Comparison of ENCODE assay signal across 8 cellular contexts in the genomic region with DNA sequence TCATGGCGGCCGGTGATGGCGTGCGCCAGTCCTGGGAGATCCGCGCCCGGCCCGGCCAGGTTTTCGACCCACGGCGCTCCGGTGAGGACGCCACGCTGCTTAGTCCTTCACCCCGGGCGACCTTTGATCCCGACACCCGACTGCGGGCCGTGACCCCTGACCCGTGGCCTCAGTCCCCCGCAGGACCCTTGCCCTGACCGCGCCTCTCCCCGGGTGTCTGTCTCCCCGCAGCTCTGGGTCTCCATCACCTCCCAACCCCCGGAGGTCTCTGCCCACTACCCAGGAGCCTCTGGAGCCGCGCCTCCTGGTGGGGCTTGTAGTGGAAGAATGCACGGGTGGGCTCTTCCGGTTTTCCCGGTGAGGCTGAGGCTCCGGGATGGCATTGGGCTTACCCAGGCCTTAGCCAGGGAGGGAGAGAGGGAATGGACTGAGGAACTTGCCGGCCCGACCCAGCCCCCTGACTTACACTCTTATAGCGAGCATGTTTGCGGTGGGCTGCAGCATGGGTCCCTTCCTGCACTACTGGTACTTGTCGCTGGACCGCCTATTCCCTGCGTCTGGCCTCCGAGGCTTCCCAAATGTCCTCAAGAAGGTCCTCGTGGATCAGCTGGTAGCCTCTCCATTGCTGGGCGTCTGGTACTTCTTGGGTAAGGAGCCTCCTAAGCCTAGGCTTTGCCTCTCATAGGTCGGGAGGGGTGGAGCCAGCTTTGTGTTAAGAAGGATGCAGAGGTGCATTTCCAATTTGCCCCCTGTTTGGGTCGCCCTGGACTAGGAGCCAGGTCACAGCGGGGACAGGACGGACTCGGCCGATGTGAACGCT. TPM values are rescaled to one million over a fixed set of nuclear protein-coding genes. Genes with fewer than 3 reads are reported as not detected.
DNase-seq lines count a peak whose midpoint lies in the region; ATAC-seq, FAIRE-seq and TF ChIP-seq lines count a peak whose summit lies in the region.

No MANE protein-coding gene starts in this region.

- intact Hi-C loops in HepG2 (cut with micrococcal nuclease; ENCODE audit: unreplicated experiment), result no loop called here

- no peak; a peak in 1 of 4 replicates for TF ChIP-seq POLR2A in HepG2 (IDR thresholded peaks at IDR 0.05; ENCODE audit: insufficient read depth in 1 of 2, low read depth in 2 of 2, low read length in 2 of 2)
- TF ChIP-seq POLR2A in tibial nerve (IDR thresholded peaks at IDR 0.05), result no peak

- POLR2A ChIA-PET in HepG2 (lab: Yijun Ruan, JAX), result interaction anchor here (0.6 to 2.7 kb wide), 15 partner anchors 9 to 171 kb away, joined by 3 to 27 read pairs (median 4); a partner anchor contains a TSS

- H4K20me1 ChIP-seq in DND-41 (ENCODE audit: insufficient read depth, low read length) (0 out of 2 replicates have a peak, but pooled peaks cover 4% of the 10 kb centered on the region), HepG2 (ENCODE audit: insufficient read depth, low read length) (no peaks in the 10 kb centered on the region)

- TF ChIP-seq CTCF in DND-41 (IDR thresholded peaks at IDR 0.05; ENCODE audit: borderline replicate concordance, extremely low read depth, low read length, poor library complexity, severe bottlenecking), result no peak
- TF ChIP-seq CTCF in astrocyte of the cerebellum (IDR thresholded peaks at IDR 0.05; ENCODE audit: low read depth, low read length, missing control alignments), result no peak
- TF ChIP-seq CTCF in HepG2 (CRISPR knock-in tag; IDR thresholded peaks at IDR 0.05), result 0 out of 2 replicates have a peak, but pooled peaks have one; percentile 20
- no peak for TF ChIP-seq CTCF in tibial nerve (IDR thresholded peaks at IDR 0.05)

- BruUV-seq in HepG2 (replicated peaks; lab: Mats Ljungman, UMichigan), result TSS peak; percentile 73

- H3K4me2 ChIP-seq in DND-41 (ENCODE audit: insufficient read depth, low read length) (peak overlapping the region; percentile 89), HepG2 (ENCODE audit: low read depth, low read length) (peak overlapping the region; percentile 91)

- 0 out of 2 replicates have a peak, but pooled peaks have one; percentile 4 for TF ChIP-seq RAD21 in HepG2 (CRISPR knock-in tag; IDR thresholded peaks at IDR 0.05)

- peaks cover 22% of the 10 kb centered on the region for H3K36me3 ChIP-seq in DND-41 (ENCODE audit: insufficient read depth, low read length)
- peaks cover 3 to 14% of the 10 kb centered on the region in 2 experiments; a peak in 3 of 5 replicates for H3K36me3 ChIP-seq in HepG2 (replicated peaks in 1 of 2; ENCODE audit: control insufficient read depth in 1 of 2, insufficient read depth in 2 of 2, low read length in 2 of 2)
- H3K36me3 ChIP-seq in tibial nerve, result peaks cover 0 to 30% (median 0%) of the 10 kb centered on the region in 3 donors

- H3K27me3 ChIP-seq in DND-41 (ENCODE audit: insufficient read depth, low read length, poor library complexity) (no peaks in the 10 kb centered on the region), HepG2 (ENCODE audit: control insufficient read depth in 1 of 2, insufficient read depth in 2 of 2, low read length in 2 of 2) (no peaks in the 10 kb centered on the region; a peak in 1 of 5 replicates), tibial nerve (no peaks in the 10 kb centered on the region)

- in situ Hi-C loops in astrocyte of the cerebellum (cut with HindIII; ENCODE audit: low sequenced_read_pairs) (no loop called here), HepG2 (cut with HindIII; ENCODE audit: extremely low pct_ligation_motif_present, low pct_unique_long_range_greater_than_20kb) (no loop called here)

- DNase-seq in DND-41 (peak; percentile 19), astrocyte of the cerebellum (ENCODE audit: low read depth) (no peak), HepG2 (ENCODE audit: low spot score) (no peak), tibial nerve (ENCODE audit: low spot score in 2 of 2) (no peak), NCI-H524 (lab: John Stamatoyannopoulos, UW) (no peak), dermis blood vessel endothelial cell (no peak)

- peaks cover 26% of the 10 kb centered on the region for H3K4me1 ChIP-seq in DND-41 (ENCODE audit: insufficient read depth, low read length)
- H3K4me1 ChIP-seq in HepG2 (ENCODE audit: insufficient read depth, low read length), result peaks cover 29% of the 10 kb centered on the region
- peaks cover 0 to 28% (median 14%) of the 10 kb centered on the region in 4 donors for H3K4me1 ChIP-seq in tibial nerve

- peak overlapping the region; percentile 73 to 91; a peak in 3 of 4 replicates for H3K4me3 ChIP-seq in DND-41 (ENCODE audit: low read depth in 1 of 2, low read length in 2 of 2)
- peak overlapping the region; percentile 78 for H3K4me3 ChIP-seq in astrocyte of the cerebellum (ENCODE audit: low read depth, low read length)
- H3K4me3 ChIP-seq in HepG2 (replicated peaks in 1 of 3; ENCODE audit: insufficient read depth in 1 of 3, low read depth in 2 of 3, low read length in 3 of 3), result peak overlapping the region; percentile 68 to 84 (median 83)
- H3K4me3 ChIP-seq in tibial nerve, result peak overlapping the region; percentile 82 to 99 (median 86)

- CTCF ChIA-PET in HepG2 (lab: Yijun Ruan, JAX; ENCODE audit: low intra/inter-chr PET ratio, low total read pairs), result no interaction called here

- ATAC-seq in DND-41 (ENCODE audit: insufficient read depth, low read depth) (no peak), HG03521 (IDR thresholded peaks at IDR 0.05; ENCODE audit: unreplicated experiment) (peak; percentile 19), HepG2 (peak; percentile 8), GM19463 (IDR thresholded peaks at IDR 0.05; ENCODE audit: unreplicated experiment) (no peak)

- peaks cover 10% of the 10 kb centered on the region for H3K79me2 ChIP-seq in DND-41 (ENCODE audit: insufficient read depth, low read length)
- H3K79me2 ChIP-seq in HepG2 (ENCODE audit: insufficient read depth, low read length), result peaks cover 7% of the 10 kb centered on the region

- 31% methylated on average over 17 of the region's 50 CpGs for WGBS in HepG2 (ENCODE audit: low lambda C conversion rate)
- 12% methylated on average over 35 to 43 of the region's 50 CpGs for WGBS in tibial nerve, 2 donors

- H3K27ac ChIP-seq in DND-41 (ENCODE audit: low read length) (peak overlapping the region; percentile 75), HepG2 (ENCODE audit: extremely low read length, insufficient read depth, low read length) (peak overlapping the region; percentile 73), tibial nerve (peak overlapping the region in 3 of 4 donors; percentile 81 to 95 (median 84))

- peak overlapping the region; percentile 82 for H2AFZ ChIP-seq in DND-41 (ENCODE audit: low read depth, low read length)
- no peak overlapping the region for H2AFZ ChIP-seq in HepG2 (ENCODE audit: low read length)

- H3K9me3 ChIP-seq in DND-41 (ENCODE audit: insufficient read depth, low read length, severe bottlenecking), result no peaks in the 10 kb centered on the region
- no peaks in the 10 kb centered on the region for H3K9me3 ChIP-seq in HepG2 (ENCODE audit: low read length)
- no peaks in the 10 kb centered on the region for H3K9me3 ChIP-seq in tibial nerve

- H3K9ac ChIP-seq in DND-41 (ENCODE audit: low read depth, low read length) (peak overlapping the region; percentile 87), HepG2 (ENCODE audit: insufficient read depth, low read depth, low read length) (peak overlapping the region; percentile 71)

- FAIRE-seq in HepG2 (lab: Jason Lieb, UNC), result no peak

- TF ChIP-seq EP300 in HepG2 (IDR thresholded peaks at IDR 0.05; ENCODE audit: low read depth in 2 of 2, low read length in 2 of 2) (no peak), HepG2 (CRISPR knock-in tag; IDR thresholded peaks at IDR 0.05; ENCODE audit: borderline replicate concordance) (no peak), tibial nerve (IDR thresholded peaks at IDR 0.05) (no peak)

RNA-seq across cellular contexts. Expression of a gene that starts 0.6 kb away (rescaled TPM):
- total RNA-seq in HepG2 (2016; rRNA removed; fragmentation: Illumina TruSeq; extraction: Trizol) (13.0 and 16.7 TPM in 2 replicates), tibial nerve (10 to 100 TPM; 11.1 to 19.0 (median 15.5) TPM), dermis blood vessel endothelial cell (15.3 and 19.3 TPM in 2 replicates)
- total RNA-seq in HepG2 (2016; cell fraction: cytosol; rRNA removed; fragmentation: Illumina TruSeq; extraction: Trizol; ENCODE audit: low read depth), result 5.8 and 6.2 TPM in 2 replicates
- 13.4 and 17.8 TPM in 2 replicates for total RNA-seq in HepG2 (2016; cell fraction: insoluble cytoplasmic fraction; rRNA removed; fragmentation: Illumina TruSeq; extraction: Trizol)
- 8.3 and 11.1 TPM in 2 replicates for total RNA-seq in HepG2 (2016; cell fraction: membrane; rRNA removed; fragmentation: Illumina TruSeq; extraction: Trizol)
- total RNA-seq in HepG2 (2016; cell fraction: nucleus; rRNA removed; fragmentation: Illumina TruSeq; extraction: Trizol), result 9.2 and 11.2 TPM in 2 replicates
- polyA plus RNA-seq in HepG2 (2011; rRNA removed), result 12.4 and 13.6 TPM in 2 replicates
- 8.7 and 13.2 TPM in 2 replicates for polyA plus RNA-seq in HepG2 (2011; cell fraction: cytosol; rRNA removed)
- 5.8 and 6.4 TPM in 2 replicates for polyA plus RNA-seq in HepG2 (2011; cell fraction: nucleus; rRNA removed)
- 6.0 and 9.4 TPM in 2 replicates for polyA plus RNA-seq in HepG2 (2012)
- polyA plus RNA-seq in HepG2 (2016; cell fraction: cytosol; fragmentation: Illumina TruSeq; extraction: Trizol; ENCODE audit: low read depth), result 7.8 and 8.4 TPM in 2 replicates
- 21.7 TPM in 2 replicates for polyA plus RNA-seq in HepG2 (2016; cell fraction: insoluble cytoplasmic fraction; fragmentation: Illumina TruSeq; extraction: Trizol; ENCODE audit: low read depth)
- 9.2 and 11.9 TPM in 2 replicates for polyA plus RNA-seq in HepG2 (2016; cell fraction: membrane; fragmentation: Illumina TruSeq; extraction: Trizol; ENCODE audit: low read depth)
- polyA plus RNA-seq in HepG2 (2016; cell fraction: nucleus; fragmentation: Illumina TruSeq; extraction: Trizol; ENCODE audit: insufficient read depth, low read depth), result 27.8 and 29.4 TPM in 2 replicates
- 22.3 and 69.9 TPM in 2 replicates for polyA minus RNA-seq in HepG2 (2011; rRNA and poly(A)+ RNA removed; ENCODE audit: low replicate concordance)
- polyA minus RNA-seq in HepG2 (2011; cell fraction: cytosol; rRNA and poly(A)+ RNA removed), result 3.4 and 4.1 TPM in 2 replicates
- polyA minus RNA-seq in HepG2 (2011; cell fraction: nucleus; rRNA and poly(A)+ RNA removed), result 2.5 and 3.7 TPM in 2 replicates

RNA-seq across cellular contexts. Expression of a gene that starts 10.2 kb away (rescaled TPM):
- total RNA-seq in HepG2 (2016; rRNA removed; fragmentation: Illumina TruSeq; extraction: Trizol) (0.53 and 0.58 TPM in 2 replicates), tibial nerve (1 to 10 TPM in 3 of 4 donors, not detected in 1; 1.5 to 5.1 (median 3.9) TPM), dermis blood vessel endothelial cell (0.17 and 0.93 TPM in 2 replicates)
- 1.5 and 2.4 TPM in 2 replicates for total RNA-seq in HepG2 (2016; cell fraction: cytosol; rRNA removed; fragmentation: Illumina TruSeq; extraction: Trizol; ENCODE audit: low read depth)
- total RNA-seq in HepG2 (2016; cell fraction: insoluble cytoplasmic fraction; rRNA removed; fragmentation: Illumina TruSeq; extraction: Trizol), result 0.61 and 1.2 TPM in 2 replicates
- 1.4 and 1.8 TPM in 2 replicates for total RNA-seq in HepG2 (2016; cell fraction: membrane; rRNA removed; fragmentation: Illumina TruSeq; extraction: Trizol)
- total RNA-seq in HepG2 (2016; cell fraction: nucleus; rRNA removed; fragmentation: Illumina TruSeq; extraction: Trizol), result 1.0 and 1.4 TPM in 2 replicates
- polyA plus RNA-seq in HepG2 (2011; rRNA removed), result 0.95 and 0.98 TPM in 2 replicates
- polyA plus RNA-seq in HepG2 (2011; cell fraction: cytosol; rRNA removed), result 1.4 TPM in 2 replicates
- 2.7 and 3.2 TPM in 2 replicates for polyA plus RNA-seq in HepG2 (2011; cell fraction: nucleus; rRNA removed)
- polyA plus RNA-seq in HepG2 (2012), result 1.8 and 2.1 TPM in 2 replicates
- polyA plus RNA-seq in HepG2 (2016; cell fraction: cytosol; fragmentation: Illumina TruSeq; extraction: Trizol; ENCODE audit: low read depth), result 0.90 and 0.94 TPM in 2 replicates
- polyA plus RNA-seq in HepG2 (2016; cell fraction: insoluble cytoplasmic fraction; fragmentation: Illumina TruSeq; extraction: Trizol; ENCODE audit: low read depth), result 1.1 and 2.1 TPM in 2 replicates
- 1.1 TPM in 2 replicates for polyA plus RNA-seq in HepG2 (2016; cell fraction: membrane; fragmentation: Illumina TruSeq; extraction: Trizol; ENCODE audit: low read depth)
- polyA plus RNA-seq in HepG2 (2016; cell fraction: nucleus; fragmentation: Illumina TruSeq; extraction: Trizol; ENCODE audit: insufficient read depth, low read depth), result 2.0 and 3.3 TPM in 2 replicates
- polyA minus RNA-seq in HepG2 (2011; rRNA and poly(A)+ RNA removed; ENCODE audit: low replicate concordance), result 4.2 and 9.4 TPM in 2 replicates
- 3.9 and 4.1 TPM in 2 replicates for polyA minus RNA-seq in HepG2 (2011; cell fraction: cytosol; rRNA and poly(A)+ RNA removed)
- polyA minus RNA-seq in HepG2 (2011; cell fraction: nucleus; rRNA and poly(A)+ RNA removed), result 0.64 and 1.2 TPM in 2 replicates

RNA-seq across cellular contexts. Expression of a gene that starts 20.0 kb away (rescaled TPM):
- total RNA-seq in HepG2 (2016; rRNA removed; fragmentation: Illumina TruSeq; extraction: Trizol), result 41.2 and 79.4 TPM in 2 replicates
- 49.8 and 56.5 TPM in 2 replicates for total RNA-seq in HepG2 (2016; cell fraction: cytosol; rRNA removed; fragmentation: Illumina TruSeq; extraction: Trizol; ENCODE audit: low read depth)
- total RNA-seq in HepG2 (2016; cell fraction: insoluble cytoplasmic fraction; rRNA removed; fragmentation: Illumina TruSeq; extraction: Trizol), result 39.1 and 76.9 TPM in 2 replicates
- total RNA-seq in HepG2 (2016; cell fraction: membrane; rRNA removed; fragmentation: Illumina TruSeq; extraction: Trizol), result 32.9 and 35.3 TPM in 2 replicates
- total RNA-seq in HepG2 (2016; cell fraction: nucleus; rRNA removed; fragmentation: Illumina TruSeq; extraction: Trizol), result 62.2 and 72.4 TPM in 2 replicates
- 24.7 and 25.0 TPM in 2 replicates for polyA plus RNA-seq in HepG2 (2011; rRNA removed)
- polyA plus RNA-seq in HepG2 (2011; cell fraction: cytosol; rRNA removed), result 33.2 and 51.0 TPM in 2 replicates
- 13.2 and 16.2 TPM in 2 replicates for polyA plus RNA-seq in HepG2 (2011; cell fraction: nucleus; rRNA removed)
- 13.8 and 14.8 TPM in 2 replicates for polyA plus RNA-seq in HepG2 (2012)
- polyA plus RNA-seq in HepG2 (2016; cell fraction: cytosol; fragmentation: Illumina TruSeq; extraction: Trizol; ENCODE audit: low read depth), result 68.0 and 80.0 TPM in 2 replicates
- 46.2 and 52.2 TPM in 2 replicates for polyA plus RNA-seq in HepG2 (2016; cell fraction: insoluble cytoplasmic fraction; fragmentation: Illumina TruSeq; extraction: Trizol; ENCODE audit: low read depth)
- 28.9 and 31.1 TPM in 2 replicates for polyA plus RNA-seq in HepG2 (2016; cell fraction: membrane; fragmentation: Illumina TruSeq; extraction: Trizol; ENCODE audit: low read depth)
- 133 TPM in 2 replicates for polyA plus RNA-seq in HepG2 (2016; cell fraction: nucleus; fragmentation: Illumina TruSeq; extraction: Trizol; ENCODE audit: insufficient read depth, low read depth)
- 49.7 and 255 TPM in 2 replicates for polyA minus RNA-seq in HepG2 (2011; rRNA and poly(A)+ RNA removed; ENCODE audit: low replicate concordance)
- 11.2 and 23.9 TPM in 2 replicates for polyA minus RNA-seq in HepG2 (2011; cell fraction: cytosol; rRNA and poly(A)+ RNA removed)
- polyA minus RNA-seq in HepG2 (2011; cell fraction: nucleus; rRNA and poly(A)+ RNA removed), result 3.7 and 4.4 TPM in 2 replicates
- 100 to 1,000 TPM in 1 of 4 donors, 10 to 100 TPM in 3; 19.0 to 101 (median 29.4) TPM for total RNA-seq in tibial nerve
- total RNA-seq in dermis blood vessel endothelial cell, result 8.0 and 8.5 TPM in 2 replicates

RNA-seq across cellular contexts. Expression of a gene that starts 32.6 kb away (rescaled TPM):
- total RNA-seq in HepG2 (2016; rRNA removed; fragmentation: Illumina TruSeq; extraction: Trizol), result 0.90 and 1.4 TPM in 2 replicates
- total RNA-seq in HepG2 (2016; cell fraction: cytosol; rRNA removed; fragmentation: Illumina TruSeq; extraction: Trizol; ENCODE audit: low read depth), result 0.30 and 0.44 TPM in 2 replicates
- total RNA-seq in HepG2 (2016; cell fraction: insoluble cytoplasmic fraction; rRNA removed; fragmentation: Illumina TruSeq; extraction: Trizol), result 0.49 and 1.5 TPM in 2 replicates
- 0.07 and 0.37 TPM in 2 replicates for total RNA-seq in HepG2 (2016; cell fraction: membrane; rRNA removed; fragmentation: Illumina TruSeq; extraction: Trizol)
- 1.7 and 2.4 TPM in 2 replicates for total RNA-seq in HepG2 (2016; cell fraction: nucleus; rRNA removed; fragmentation: Illumina TruSeq; extraction: Trizol)
- polyA plus RNA-seq in HepG2 (2011; rRNA removed), result 14.0 and 17.9 TPM in 2 replicates
- 3.4 and 4.6 TPM in 2 replicates for polyA plus RNA-seq in HepG2 (2011; cell fraction: cytosol; rRNA removed)
- 128 and 158 TPM in 2 replicates for polyA plus RNA-seq in HepG2 (2011; cell fraction: nucleus; rRNA removed)
- polyA plus RNA-seq in HepG2 (2012), result 2.2 and 3.2 TPM in 2 replicates
- polyA plus RNA-seq in HepG2 (2016; cell fraction: cytosol; fragmentation: Illumina TruSeq; extraction: Trizol; ENCODE audit: low read depth), result not detected in 2 replicates
- 0.33 and 0.37 TPM in 2 replicates for polyA plus RNA-seq in HepG2 (2016; cell fraction: insoluble cytoplasmic fraction; fragmentation: Illumina TruSeq; extraction: Trizol; ENCODE audit: low read depth)
- polyA plus RNA-seq in HepG2 (2016; cell fraction: membrane; fragmentation: Illumina TruSeq; extraction: Trizol; ENCODE audit: low read depth), result not detected in 2 replicates
- 10.9 and 11.5 TPM in 2 replicates for polyA plus RNA-seq in HepG2 (2016; cell fraction: nucleus; fragmentation: Illumina TruSeq; extraction: Trizol; ENCODE audit: insufficient read depth, low read depth)
- polyA minus RNA-seq in HepG2 (2011; rRNA and poly(A)+ RNA removed; ENCODE audit: low replicate concordance), result 0.56 and 12.3 TPM in 2 replicates
- 1.5 and 3.1 TPM in 2 replicates for polyA minus RNA-seq in HepG2 (2011; cell fraction: cytosol; rRNA and poly(A)+ RNA removed)
- polyA minus RNA-seq in HepG2 (2011; cell fraction: nucleus; rRNA and poly(A)+ RNA removed), result 30.4 and 31.1 TPM in 2 replicates
- under 1 TPM in 3 of 4 donors, not detected in 1; under 0.01 to 0.60 (median 0.59) TPM for total RNA-seq in tibial nerve
- 0.28 and 0.51 TPM in 2 replicates for total RNA-seq in dermis blood vessel endothelial cell

RNA-seq across cellular contexts. Expression of a gene that starts 40.6 kb away (rescaled TPM):
- total RNA-seq in HepG2 (2016; rRNA removed; fragmentation: Illumina TruSeq; extraction: Trizol), result 15.8 and 25.3 TPM in 2 replicates
- total RNA-seq in HepG2 (2016; cell fraction: cytosol; rRNA removed; fragmentation: Illumina TruSeq; extraction: Trizol; ENCODE audit: low read depth), result 13.7 and 16.1 TPM in 2 replicates
- 12.5 and 18.3 TPM in 2 replicates for total RNA-seq in HepG2 (2016; cell fraction: insoluble cytoplasmic fraction; rRNA removed; fragmentation: Illumina TruSeq; extraction: Trizol)
- total RNA-seq in HepG2 (2016; cell fraction: membrane; rRNA removed; fragmentation: Illumina TruSeq; extraction: Trizol), result 33.3 and 40.2 TPM in 2 replicates
- total RNA-seq in HepG2 (2016; cell fraction: nucleus; rRNA removed; fragmentation: Illumina TruSeq; extraction: Trizol), result 14.5 and 18.4 TPM in 2 replicates
- 18.6 and 27.2 TPM in 2 replicates for polyA plus RNA-seq in HepG2 (2011; rRNA removed)
- 17.0 and 21.2 TPM in 2 replicates for polyA plus RNA-seq in HepG2 (2011; cell fraction: cytosol; rRNA removed)
- polyA plus RNA-seq in HepG2 (2011; cell fraction: nucleus; rRNA removed), result 35.7 and 42.1 TPM in 2 replicates
- polyA plus RNA-seq in HepG2 (2012), result 39.2 and 39.3 TPM in 2 replicates
- 8.4 and 11.9 TPM in 2 replicates for polyA plus RNA-seq in HepG2 (2016; cell fraction: cytosol; fragmentation: Illumina TruSeq; extraction: Trizol; ENCODE audit: low read depth)
- 30.5 and 42.6 TPM in 2 replicates for polyA plus RNA-seq in HepG2 (2016; cell fraction: insoluble cytoplasmic fraction; fragmentation: Illumina TruSeq; extraction: Trizol; ENCODE audit: low read depth)
- 46.8 and 48.0 TPM in 2 replicates for polyA plus RNA-seq in HepG2 (2016; cell fraction: membrane; fragmentation: Illumina TruSeq; extraction: Trizol; ENCODE audit: low read depth)
- polyA plus RNA-seq in HepG2 (2016; cell fraction: nucleus; fragmentation: Illumina TruSeq; extraction: Trizol; ENCODE audit: insufficient read depth, low read depth), result 60.8 and 65.6 TPM in 2 replicates
- 18.1 and 22.4 TPM in 2 replicates for polyA minus RNA-seq in HepG2 (2011; rRNA and poly(A)+ RNA removed; ENCODE audit: low replicate concordance)
- 12.0 and 21.3 TPM in 2 replicates for polyA minus RNA-seq in HepG2 (2011; cell fraction: cytosol; rRNA and poly(A)+ RNA removed)
- 12.7 and 19.6 TPM in 2 replicates for polyA minus RNA-seq in HepG2 (2011; cell fraction: nucleus; rRNA and poly(A)+ RNA removed)
- total RNA-seq in tibial nerve, result 10 to 100 TPM; 12.2 to 38.1 (median 15.7) TPM
- 4.8 and 9.7 TPM in 2 replicates for total RNA-seq in dermis blood vessel endothelial cell

Comparison
In these comparisons a context has a peak if more than half of its experiments do, and no peak if none do; other contexts are left out.
1. ATAC-seq: peak in HG03521 (single experiment) and HepG2 (single experiment); none in DND-41 (single experiment) and GM19463 (single experiment).
2. Peak in every context shown above with its lines, with median percentiles within 50 percentile points of each other: H3K27ac ChIP-seq and H3K4me3 ChIP-seq.